In the genomic region with DNA sequence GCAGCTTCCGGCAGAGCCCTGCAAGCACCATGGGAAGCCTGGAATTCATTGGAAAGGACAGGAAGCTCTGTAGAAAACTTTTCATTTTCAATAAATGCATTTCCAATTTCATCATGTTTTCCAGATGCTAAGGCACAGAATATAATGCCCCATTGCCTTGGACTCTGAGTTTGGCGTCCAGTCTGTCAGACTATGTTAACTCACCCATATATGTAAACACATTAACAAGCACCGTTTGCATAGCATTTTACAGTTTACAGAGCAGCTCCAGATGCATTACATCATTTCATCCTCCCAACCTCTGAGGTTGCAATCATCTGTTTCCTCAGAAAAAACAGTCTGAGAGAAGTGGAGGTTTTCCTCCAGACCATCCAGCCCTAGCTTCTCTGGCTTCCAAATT, we compare ENCODE assay signal across 1 cellular context.
A peak's percentile ranks its signal among the peaks of the same experiment; 100 is the strongest.
TF ChIP-seq lines count a peak whose summit lies in the region.

No MANE protein-coding gene starts in this region.

TF ChIP-seq in HepG2, 621 proteins besides CTCF, POLR2A, EP300 and RAD21 (continued from another document and continues in another):
- TF ChIP-seq, protein P1, sequence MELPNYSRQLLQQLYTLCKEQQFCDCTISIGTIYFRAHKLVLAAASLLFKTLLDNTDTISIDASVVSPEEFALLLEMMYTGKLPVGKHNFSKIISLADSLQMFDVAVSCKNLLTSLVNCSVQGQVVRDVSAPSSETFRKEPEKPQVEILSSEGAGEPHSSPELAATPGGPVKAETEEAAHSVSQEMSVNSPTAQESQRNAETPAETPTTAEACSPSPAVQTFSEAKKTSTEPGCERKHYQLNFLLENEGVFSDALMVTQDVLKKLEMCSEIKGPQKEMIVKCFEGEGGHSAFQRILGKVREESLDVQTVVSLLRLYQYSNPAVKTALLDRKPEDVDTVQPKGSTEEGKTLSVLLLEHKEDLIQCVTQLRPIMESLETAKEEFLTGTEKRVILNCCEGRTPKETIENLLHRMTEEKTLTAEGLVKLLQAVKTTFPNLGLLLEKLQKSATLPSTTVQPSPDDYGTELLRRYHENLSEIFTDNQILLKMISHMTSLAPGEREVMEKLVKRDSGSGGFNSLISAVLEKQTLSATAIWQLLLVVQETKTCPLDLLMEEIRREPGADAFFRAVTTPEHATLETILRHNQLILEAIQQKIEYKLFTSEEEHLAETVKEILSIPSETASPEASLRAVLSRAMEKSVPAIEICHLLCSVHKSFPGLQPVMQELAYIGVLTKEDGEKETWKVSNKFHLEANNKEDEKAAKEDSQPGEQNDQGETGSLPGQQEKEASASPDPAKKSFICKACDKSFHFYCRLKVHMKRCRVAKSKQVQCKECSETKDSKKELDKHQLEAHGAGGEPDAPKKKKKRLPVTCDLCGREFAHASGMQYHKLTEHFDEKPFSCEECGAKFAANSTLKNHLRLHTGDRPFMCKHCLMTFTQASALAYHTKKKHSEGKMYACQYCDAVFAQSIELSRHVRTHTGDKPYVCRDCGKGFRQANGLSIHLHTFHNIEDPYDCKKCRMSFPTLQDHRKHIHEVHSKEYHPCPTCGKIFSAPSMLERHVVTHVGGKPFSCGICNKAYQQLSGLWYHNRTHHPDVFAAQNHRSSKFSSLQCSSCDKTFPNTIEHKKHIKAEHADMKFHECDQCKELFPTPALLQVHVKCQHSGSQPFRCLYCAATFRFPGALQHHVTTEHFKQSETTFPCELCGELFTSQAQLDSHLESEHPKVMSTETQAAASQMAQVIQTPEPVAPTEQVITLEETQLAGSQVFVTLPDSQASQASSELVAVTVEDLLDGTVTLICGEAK (IDR thresholded peaks at IDR 0.05), result no peak
- TF ChIP-seq, protein P1 (CRISPR knock-in tag; IDR thresholded peaks at IDR 0.05), result no peak
- TF ChIP-seq TEAD2 (CRISPR knock-in tag; IDR thresholded peaks at IDR 0.05), result no peak
- 0 out of 2 replicates have a peak, but pooled peaks have one; percentile 55 for TF ChIP-seq ZBTB21 (CRISPR knock-in tag; IDR thresholded peaks at IDR 0.05)
- no peak for TF ChIP-seq MTA3 (CRISPR knock-in tag; IDR thresholded peaks at IDR 0.05)
- TF ChIP-seq ZNF317 (CRISPR knock-in tag; IDR thresholded peaks at IDR 0.05), result no peak
- TF ChIP-seq ZNF839 (CRISPR knock-in tag; IDR thresholded peaks at IDR 0.05; ENCODE audit: borderline replicate concordance), result no peak
- TF ChIP-seq, protein P2, sequence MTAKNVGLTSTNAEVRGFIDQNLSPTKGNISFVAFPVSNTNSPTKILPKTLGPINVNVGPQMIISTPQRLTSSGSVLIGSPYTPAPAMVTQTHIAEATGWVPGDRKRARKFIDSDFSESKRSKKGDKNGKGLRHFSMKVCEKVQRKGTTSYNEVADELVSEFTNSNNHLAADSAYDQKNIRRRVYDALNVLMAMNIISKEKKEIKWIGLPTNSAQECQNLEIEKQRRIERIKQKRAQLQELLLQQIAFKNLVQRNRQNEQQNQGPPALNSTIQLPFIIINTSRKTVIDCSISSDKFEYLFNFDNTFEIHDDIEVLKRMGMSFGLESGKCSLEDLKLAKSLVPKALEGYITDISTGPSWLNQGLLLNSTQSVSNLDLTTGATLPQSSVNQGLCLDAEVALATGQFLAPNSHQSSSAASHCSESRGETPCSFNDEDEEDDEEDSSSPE (CRISPR knock-in tag; IDR thresholded peaks at IDR 0.05), result peak; percentile 34; the same call in 1 of the 2 replicates
- TF ChIP-seq, protein P3, sequence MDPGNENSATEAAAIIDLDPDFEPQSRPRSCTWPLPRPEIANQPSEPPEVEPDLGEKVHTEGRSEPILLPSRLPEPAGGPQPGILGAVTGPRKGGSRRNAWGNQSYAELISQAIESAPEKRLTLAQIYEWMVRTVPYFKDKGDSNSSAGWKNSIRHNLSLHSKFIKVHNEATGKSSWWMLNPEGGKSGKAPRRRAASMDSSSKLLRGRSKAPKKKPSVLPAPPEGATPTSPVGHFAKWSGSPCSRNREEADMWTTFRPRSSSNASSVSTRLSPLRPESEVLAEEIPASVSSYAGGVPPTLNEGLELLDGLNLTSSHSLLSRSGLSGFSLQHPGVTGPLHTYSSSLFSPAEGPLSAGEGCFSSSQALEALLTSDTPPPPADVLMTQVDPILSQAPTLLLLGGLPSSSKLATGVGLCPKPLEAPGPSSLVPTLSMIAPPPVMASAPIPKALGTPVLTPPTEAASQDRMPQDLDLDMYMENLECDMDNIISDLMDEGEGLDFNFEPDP (CRISPR knock-in tag; conservative IDR thresholded peaks at IDR 0.05), result no peak
- TF ChIP-seq ZNF296 (CRISPR knock-in tag; conservative IDR thresholded peaks at IDR 0.05), result no peak
- TF ChIP-seq, protein P4, sequence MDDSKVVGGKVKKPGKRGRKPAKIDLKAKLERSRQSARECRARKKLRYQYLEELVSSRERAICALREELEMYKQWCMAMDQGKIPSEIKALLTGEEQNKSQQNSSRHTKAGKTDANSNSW (CRISPR knock-in tag; IDR thresholded peaks at IDR 0.05; ENCODE audit: borderline replicate concordance), result no peak
- TF ChIP-seq ZNF225 (CRISPR knock-in tag; IDR thresholded peaks at IDR 0.05), result no peak
- TF ChIP-seq, protein P5, sequence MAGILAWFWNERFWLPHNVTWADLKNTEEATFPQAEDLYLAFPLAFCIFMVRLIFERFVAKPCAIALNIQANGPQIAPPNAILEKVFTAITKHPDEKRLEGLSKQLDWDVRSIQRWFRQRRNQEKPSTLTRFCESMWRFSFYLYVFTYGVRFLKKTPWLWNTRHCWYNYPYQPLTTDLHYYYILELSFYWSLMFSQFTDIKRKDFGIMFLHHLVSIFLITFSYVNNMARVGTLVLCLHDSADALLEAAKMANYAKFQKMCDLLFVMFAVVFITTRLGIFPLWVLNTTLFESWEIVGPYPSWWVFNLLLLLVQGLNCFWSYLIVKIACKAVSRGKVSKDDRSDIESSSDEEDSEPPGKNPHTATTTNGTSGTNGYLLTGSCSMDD (CRISPR knock-in tag; IDR thresholded peaks at IDR 0.05), result no peak
- no peak for TF ChIP-seq PITX1 (CRISPR knock-in tag; IDR thresholded peaks at IDR 0.05)
- TF ChIP-seq ZNF34 (CRISPR knock-in tag; IDR thresholded peaks at IDR 0.05; ENCODE audit: borderline replicate concordance), result no peak
- TF ChIP-seq MIER2 (CRISPR knock-in tag; IDR thresholded peaks at IDR 0.05), result 0 out of 2 replicates have a peak, but pooled peaks have one; percentile 28
- 0 out of 2 replicates have a peak, but pooled peaks have one; percentile 30 for TF ChIP-seq ZNF205 (CRISPR knock-in tag; IDR thresholded peaks at IDR 0.05)
- no peak for TF ChIP-seq ZNF790 (CRISPR knock-in tag; IDR thresholded peaks at IDR 0.05; ENCODE audit: borderline replicate concordance)
- no peak for TF ChIP-seq NCOA5 (CRISPR knock-in tag; IDR thresholded peaks at IDR 0.05)
- no peak for TF ChIP-seq ZFP1 (CRISPR knock-in tag; IDR thresholded peaks at IDR 0.05)
- TF ChIP-seq, protein P6, sequence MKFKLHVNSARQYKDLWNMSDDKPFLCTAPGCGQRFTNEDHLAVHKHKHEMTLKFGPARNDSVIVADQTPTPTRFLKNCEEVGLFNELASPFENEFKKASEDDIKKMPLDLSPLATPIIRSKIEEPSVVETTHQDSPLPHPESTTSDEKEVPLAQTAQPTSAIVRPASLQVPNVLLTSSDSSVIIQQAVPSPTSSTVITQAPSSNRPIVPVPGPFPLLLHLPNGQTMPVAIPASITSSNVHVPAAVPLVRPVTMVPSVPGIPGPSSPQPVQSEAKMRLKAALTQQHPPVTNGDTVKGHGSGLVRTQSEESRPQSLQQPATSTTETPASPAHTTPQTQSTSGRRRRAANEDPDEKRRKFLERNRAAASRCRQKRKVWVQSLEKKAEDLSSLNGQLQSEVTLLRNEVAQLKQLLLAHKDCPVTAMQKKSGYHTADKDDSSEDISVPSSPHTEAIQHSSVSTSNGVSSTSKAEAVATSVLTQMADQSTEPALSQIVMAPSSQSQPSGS (CRISPR knock-in tag; IDR thresholded peaks at IDR 0.05), result peak; percentile 97
- peak; percentile 56; the same call in 1 of the 2 replicates for TF ChIP-seq SALL1 (CRISPR knock-in tag; IDR thresholded peaks at IDR 0.05)
- TF ChIP-seq BRCA1 (CRISPR knock-in tag; IDR thresholded peaks at IDR 0.05), result no peak
- TF ChIP-seq SMARCC2 (IDR thresholded peaks at IDR 0.05), result no peak
- TF ChIP-seq, protein P7, sequence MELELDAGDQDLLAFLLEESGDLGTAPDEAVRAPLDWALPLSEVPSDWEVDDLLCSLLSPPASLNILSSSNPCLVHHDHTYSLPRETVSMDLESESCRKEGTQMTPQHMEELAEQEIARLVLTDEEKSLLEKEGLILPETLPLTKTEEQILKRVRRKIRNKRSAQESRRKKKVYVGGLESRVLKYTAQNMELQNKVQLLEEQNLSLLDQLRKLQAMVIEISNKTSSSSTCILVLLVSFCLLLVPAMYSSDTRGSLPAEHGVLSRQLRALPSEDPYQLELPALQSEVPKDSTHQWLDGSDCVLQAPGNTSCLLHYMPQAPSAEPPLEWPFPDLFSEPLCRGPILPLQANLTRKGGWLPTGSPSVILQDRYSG (CRISPR knock-in tag; IDR thresholded peaks at IDR 0.05), result no peak
- no peak for TF ChIP-seq CREB1 (IDR thresholded peaks at IDR 0.05)
- TF ChIP-seq CREB1 (CRISPR knock-in tag; IDR thresholded peaks at IDR 0.05), result peak; percentile 57; the same call in 1 of the 2 replicates
- TF ChIP-seq, protein P8, sequence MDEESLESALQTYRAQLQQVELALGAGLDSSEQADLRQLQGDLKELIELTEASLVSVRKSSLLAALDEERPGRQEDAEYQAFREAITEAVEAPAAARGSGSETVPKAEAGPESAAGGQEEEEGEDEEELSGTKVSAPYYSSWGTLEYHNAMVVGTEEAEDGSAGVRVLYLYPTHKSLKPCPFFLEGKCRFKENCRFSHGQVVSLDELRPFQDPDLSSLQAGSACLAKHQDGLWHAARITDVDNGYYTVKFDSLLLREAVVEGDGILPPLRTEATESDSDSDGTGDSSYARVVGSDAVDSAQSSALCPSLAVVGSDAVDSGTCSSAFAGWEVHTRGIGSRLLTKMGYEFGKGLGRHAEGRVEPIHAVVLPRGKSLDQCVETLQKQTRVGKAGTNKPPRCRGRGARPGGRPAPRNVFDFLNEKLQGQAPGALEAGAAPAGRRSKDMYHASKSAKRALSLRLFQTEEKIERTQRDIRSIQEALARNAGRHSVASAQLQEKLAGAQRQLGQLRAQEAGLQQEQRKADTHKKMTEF (CRISPR knock-in tag; IDR thresholded peaks at IDR 0.05), result peak; percentile 49; the same call in 1 of the 2 replicates
- no peak; the same call in 1 of the 2 replicates for TF ChIP-seq NR2F2 (IDR thresholded peaks at IDR 0.05; ENCODE audit: borderline replicate concordance, low read depth)
- TF ChIP-seq, protein P9, sequence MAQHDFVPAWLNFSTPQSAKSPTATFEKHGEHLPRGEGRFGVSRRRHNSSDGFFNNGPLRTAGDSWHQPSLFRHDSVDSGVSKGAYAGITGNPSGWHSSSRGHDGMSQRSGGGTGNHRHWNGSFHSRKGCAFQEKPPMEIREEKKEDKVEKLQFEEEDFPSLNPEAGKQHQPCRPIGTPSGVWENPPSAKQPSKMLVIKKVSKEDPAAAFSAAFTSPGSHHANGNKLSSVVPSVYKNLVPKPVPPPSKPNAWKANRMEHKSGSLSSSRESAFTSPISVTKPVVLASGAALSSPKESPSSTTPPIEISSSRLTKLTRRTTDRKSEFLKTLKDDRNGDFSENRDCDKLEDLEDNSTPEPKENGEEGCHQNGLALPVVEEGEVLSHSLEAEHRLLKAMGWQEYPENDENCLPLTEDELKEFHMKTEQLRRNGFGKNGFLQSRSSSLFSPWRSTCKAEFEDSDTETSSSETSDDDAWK (CRISPR knock-in tag; IDR thresholded peaks at IDR 0.05), result no peak
- TF ChIP-seq, protein P10, sequence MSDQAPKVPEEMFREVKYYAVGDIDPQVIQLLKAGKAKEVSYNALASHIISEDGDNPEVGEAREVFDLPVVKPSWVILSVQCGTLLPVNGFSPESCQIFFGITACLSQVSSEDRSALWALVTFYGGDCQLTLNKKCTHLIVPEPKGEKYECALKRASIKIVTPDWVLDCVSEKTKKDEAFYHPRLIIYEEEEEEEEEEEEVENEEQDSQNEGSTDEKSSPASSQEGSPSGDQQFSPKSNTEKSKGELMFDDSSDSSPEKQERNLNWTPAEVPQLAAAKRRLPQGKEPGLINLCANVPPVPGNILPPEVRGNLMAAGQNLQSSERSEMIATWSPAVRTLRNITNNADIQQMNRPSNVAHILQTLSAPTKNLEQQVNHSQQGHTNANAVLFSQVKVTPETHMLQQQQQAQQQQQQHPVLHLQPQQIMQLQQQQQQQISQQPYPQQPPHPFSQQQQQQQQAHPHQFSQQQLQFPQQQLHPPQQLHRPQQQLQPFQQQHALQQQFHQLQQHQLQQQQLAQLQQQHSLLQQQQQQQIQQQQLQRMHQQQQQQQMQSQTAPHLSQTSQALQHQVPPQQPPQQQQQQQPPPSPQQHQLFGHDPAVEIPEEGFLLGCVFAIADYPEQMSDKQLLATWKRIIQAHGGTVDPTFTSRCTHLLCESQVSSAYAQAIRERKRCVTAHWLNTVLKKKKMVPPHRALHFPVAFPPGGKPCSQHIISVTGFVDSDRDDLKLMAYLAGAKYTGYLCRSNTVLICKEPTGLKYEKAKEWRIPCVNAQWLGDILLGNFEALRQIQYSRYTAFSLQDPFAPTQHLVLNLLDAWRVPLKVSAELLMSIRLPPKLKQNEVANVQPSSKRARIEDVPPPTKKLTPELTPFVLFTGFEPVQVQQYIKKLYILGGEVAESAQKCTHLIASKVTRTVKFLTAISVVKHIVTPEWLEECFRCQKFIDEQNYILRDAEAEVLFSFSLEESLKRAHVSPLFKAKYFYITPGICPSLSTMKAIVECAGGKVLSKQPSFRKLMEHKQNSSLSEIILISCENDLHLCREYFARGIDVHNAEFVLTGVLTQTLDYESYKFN (CRISPR knock-in tag; conservative IDR thresholded peaks at IDR 0.05), result peak; percentile 76
- TF ChIP-seq PHF8 (CRISPR knock-in tag; IDR thresholded peaks at IDR 0.05), result no peak
- no peak for TF ChIP-seq MTF1 (CRISPR knock-in tag; IDR thresholded peaks at IDR 0.05)
- no peak for TF ChIP-seq PTBP1 (IDR thresholded peaks at IDR 0.05; ENCODE audit: low read depth, low read length, poor library complexity, severe bottlenecking)
- no peak for TF ChIP-seq ZNF614 (CRISPR knock-in tag; IDR thresholded peaks at IDR 0.05; ENCODE audit: borderline replicate concordance)
- TF ChIP-seq MEIS2 (CRISPR knock-in tag; IDR thresholded peaks at IDR 0.05), result no peak
- no peak for TF ChIP-seq ATRX (CRISPR knock-in tag; IDR thresholded peaks at IDR 0.05; ENCODE audit: borderline replicate concordance)
